In genomic region chr12:32714772-32715171, GRCh38 we compare ENCODE assay signal across 36 cellular contexts.
"Had no signal": no experiment of that assay in that cellular context is flagged by ENCODE, and none has a peak within 500 bp of the region (broad histone marks: within the 10 kb centered on the region; RNA-seq: fewer than 3 reads in every experiment).

No MANE protein-coding gene starts in this region.

- H3K4me3 ChIP-seq: MG63 had no signal

- H3K9me3 ChIP-seq: MG63 had no signal

- H3K27ac ChIP-seq: KMS-11 had no signal

- H3K27me3 ChIP-seq: MG63 had no signal

- DNase-seq: Karpas-422, Kasumi-1, MG63, MM.1S, MV-4-11, NCI-H1048, NCI-H1092, NCI-H1092 treated with DMSO at 0.1 percent for 48 hours, NCI-H1105, NCI-H1105 treated with DMSO at 0.1 percent for 48 hours, NCI-H1417, NCI-H1417 treated with DMSO at 0.1 percent for 48 hours, NCI-H1436, NCI-H1436 treated with DMSO at 0.1 percent for 48 hours, NCI-H146, NCI-H1694, NCI-H1694 treated with DMSO at 0.1 percent for 48 hours, NCI-H187, NCI-H187 treated with DMSO at 0.1 percent for 48 hours, NCI-H1930, NCI-H2029, NCI-H2029 treated with DMSO at 0.1 percent for 48 hours, NCI-H2081, NCI-H2081 treated with DMSO at 0.1 percent for 48 hours, NCI-H2107, NCI-H2171, NCI-H2171 treated with DMSO at 0.1 percent for 48 hours, NCI-H2227 treated with DMSO at 0.1 percent for 48 hours, NCI-H226, NCI-H345, NCI-H446, NCI-H446 treated with DMSO at 0.1 percent for 48 hours, NCI-H510A, NCI-H510A treated with DMSO at 0.1 percent for 48 hours, NCI-H524 had no signal

- H3K9ac ChIP-seq: KMS-11 had no signal
